Comparison of ENCODE assay signal across 8 cellular contexts in the genomic region with DNA sequence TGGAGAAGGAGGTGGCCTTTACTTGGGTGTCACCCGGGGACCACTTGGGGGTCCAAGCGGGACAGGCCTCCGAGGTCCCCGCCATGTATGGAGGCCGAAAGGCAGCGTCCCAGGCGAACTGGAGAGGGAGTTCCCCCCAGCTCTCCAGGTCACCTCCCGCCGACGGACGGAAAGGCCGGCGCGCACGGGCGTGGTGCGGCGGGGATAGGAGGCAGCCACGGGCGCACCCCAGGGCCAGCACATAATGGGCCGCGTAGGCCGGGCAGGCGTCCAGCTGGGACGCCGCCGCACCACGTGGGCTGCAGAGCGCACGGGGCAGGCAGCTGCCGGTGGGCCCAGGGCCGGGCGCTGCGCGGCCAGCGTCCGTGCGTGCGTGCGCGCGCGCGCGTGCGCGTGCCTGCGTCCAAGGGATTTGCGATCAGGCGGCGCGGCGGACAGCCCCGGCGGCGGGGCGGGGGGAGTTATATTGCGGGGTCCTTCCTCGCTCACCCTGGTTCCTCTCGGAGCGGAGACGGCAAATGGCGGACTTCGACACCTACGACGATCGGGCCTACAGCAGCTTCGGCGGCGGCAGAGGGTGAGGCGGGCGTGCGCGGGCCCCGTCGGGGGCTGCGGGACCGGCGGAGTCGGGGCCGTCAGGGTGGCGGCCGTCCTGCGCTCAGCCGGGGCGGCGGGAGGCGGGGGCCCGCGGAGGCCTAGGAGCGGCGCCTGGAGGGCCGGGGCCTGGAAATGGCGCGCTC. TPM values are rescaled to one million over a fixed set of nuclear protein-coding genes. Genes with fewer than 3 reads are reported as not detected.
DNase-seq lines count a peak whose midpoint lies in the region; ATAC-seq, FAIRE-seq and TF ChIP-seq lines count a peak whose summit lies in the region.

A gene (plus strand): TSS at position 491 of the 740 bp plus-strand sequence. CDS start 28 bp downstream, at position 519.

- H3K4me2 ChIP-seq in H1 (ENCODE audit: insufficient read depth in 1 of 2, low read depth in 2 of 2, low read length in 2 of 2) = peak within 1 kb of the TSS; percentile 81 to 88
- H3K4me2 ChIP-seq in mesenchymal stem cell (ENCODE audit: low read length, poor library complexity, severe bottlenecking) = peak within 1 kb of the TSS; percentile 79

- no peak within 1 kb of the TSS for H2AK5ac ChIP-seq in H1 (ENCODE audit: low read depth, low read length)
- H2AK5ac ChIP-seq in mesenchymal stem cell (ENCODE audit: low read length, severe bottlenecking) = peak within 1 kb of the TSS; percentile 57

- no peaks in the 10 kb centered on the region; the same call in 1 of the 2 replicates for H3K79me1 ChIP-seq in H1 (ENCODE audit: low read depth, low read length)
- H3K79me1 ChIP-seq in mesenchymal stem cell (replicated peaks; ENCODE audit: low read length, poor library complexity, severe bottlenecking) = peaks cover 4% of the 10 kb centered on the region

- H3K9ac ChIP-seq in H1 (replicated peaks in 1 of 4; ENCODE audit: extremely low read depth in 1 of 4, low read depth in 3 of 4, low read length in 3 of 4) (peak within 1 kb of the TSS; percentile 94 to 100 (median 96)), mesenchymal stem cell (ENCODE audit: low read length) (peak within 1 kb of the TSS; percentile 94)

- H4K5ac ChIP-seq in H1 (ENCODE audit: insufficient read length, low read depth, low read length) = peak within 1 kb of the TSS; percentile 93

- no peak within 1 kb of the TSS for H2BK15ac ChIP-seq in H1 (ENCODE audit: low read length)
- H2BK15ac ChIP-seq in mesenchymal stem cell (ENCODE audit: low read depth, poor library complexity, severe bottlenecking) = peak within 1 kb of the TSS; percentile 64

- H2BK20ac ChIP-seq in H1 (ENCODE audit: low read length) = no peak within 1 kb of the TSS

- no peak; a peak in 1 of 4 replicates for TF ChIP-seq CTCF in H1 (IDR thresholded peaks at IDR 0.05; ENCODE audit: control extremely low read depth in 1 of 3, insufficient read depth in 1 of 3, low read depth in 1 of 3, low read length in 3 of 3)

- no peak within 1 kb of the TSS for H3K14ac ChIP-seq in H1 (ENCODE audit: insufficient read length)
- H3K14ac ChIP-seq in mesenchymal stem cell (ENCODE audit: low read length in 2 of 2) = peak within 1 kb of the TSS in 1 of 2 experiments; percentile 98

- 2% methylated on average over 65 of the region's 95 CpGs; no CpG with 5 or more reads in 1 of the 2 experiments for WGBS in H1 (ENCODE audit: extremely low coverage in 1 of 2, insufficient coverage in 1 of 2, insufficient read length in 1 of 2, insufficient replicate concordance in 2 of 2, low coverage in 1 of 2, low lambda C conversion rate in 2 of 2, missing lambda C conversion rate in 1 of 2), 2 experiments
- WGBS in mesenchymal stem cell = under 1% methylated on average over 65 of the region's 95 CpGs

- no peak for FAIRE-seq in H1 (lab: Jason Lieb, UNC)

- H3K4ac ChIP-seq in H1 (replicated peaks; ENCODE audit: insufficient read length, low read depth, low read length) = peak within 1 kb of the TSS; percentile 90
- H3K4ac ChIP-seq in mesenchymal stem cell (ENCODE audit: low read depth in 1 of 2, low read length in 2 of 2) = peak within 1 kb of the TSS; percentile 99 to 100

- H3K9me3 ChIP-seq in H1 (ENCODE audit: insufficient read depth in 2 of 2, low read depth in 1 of 2, low read length in 1 of 2) = no peaks in the 10 kb centered on the region
- H3K9me3 ChIP-seq in mesenchymal stem cell (ENCODE audit: control insufficient read depth, low read length) = no peaks in the 10 kb centered on the region

- peak within 1 kb of the TSS; percentile 2 for H2BK120ac ChIP-seq in H1 (replicated peaks; ENCODE audit: low read depth, low read length)
- peak within 1 kb of the TSS; percentile 74 for H2BK120ac ChIP-seq in mesenchymal stem cell (ENCODE audit: low read depth, low read length)

- peaks cover 8 to 14% of the 10 kb centered on the region in 2 experiments for H4K20me1 ChIP-seq in H1 (replicated peaks in 1 of 2; ENCODE audit: control insufficient read depth in 1 of 2, insufficient read depth in 2 of 2, low read length in 2 of 2)

- POLR2A ChIA-PET in H1 (lab: Charles Lee; ENCODE audit: partially characterized antibody) = interaction anchor here (0.7 to 8.2 kb wide), 28 partner anchors 9 to 281 kb away, joined by 3 to 65 read pairs (median 5); a partner anchor contains a TSS

- no peak for TF ChIP-seq EP300 in H1 (IDR thresholded peaks at IDR 0.05; ENCODE audit: borderline replicate concordance in 1 of 2, low read depth in 2 of 2, low read length in 2 of 2)

- H2BK12ac ChIP-seq in H1 (ENCODE audit: low read depth, low read length) (no peak within 1 kb of the TSS), mesenchymal stem cell (ENCODE audit: low read length in 2 of 2) (peak within 1 kb of the TSS; percentile 11 to 88)

- H3K27me3 ChIP-seq in H1 (replicated peaks in 1 of 4; ENCODE audit: control insufficient read depth in 3 of 4, extremely low read depth in 1 of 4, insufficient read depth in 3 of 4, low read length in 3 of 4) = no peaks in the 10 kb centered on the region
- no peaks in the 10 kb centered on the region for H3K27me3 ChIP-seq in mesenchymal stem cell (ENCODE audit: control insufficient read depth in 1 of 2, insufficient read depth in 1 of 2, low read length in 2 of 2)

- peak within 1 kb of the TSS; percentile 94 for H3K56ac ChIP-seq in H1 (replicated peaks; ENCODE audit: insufficient read length, low read depth, low read length)

- H2BK5ac ChIP-seq in H1 (ENCODE audit: low read depth, low read length) = peak within 1 kb of the TSS; percentile 91
- peak within 1 kb of the TSS; percentile 90 for H2BK5ac ChIP-seq in mesenchymal stem cell (ENCODE audit: low read depth, low read length, poor library complexity, severe bottlenecking)

- DNase-seq in COR-L47 (lab: John Stamatoyannopoulos, UW) (peak; percentile 91), HUDEP-2 (lab: John Stamatoyannopoulos, UW; ENCODE audit: unreplicated experiment in 76 of 76) (peak; percentile 13 to 96 (median 90)), NOMO-1 treated with dmso at 0.1 percent for 144 hours (lab: John Stamatoyannopoulos, UW; ENCODE audit: unreplicated experiment) (peak; percentile 99), H1 (ENCODE audit: low read depth in 1 of 2, low spot score in 2 of 2) (peak; percentile 84 to 100), mesenchymal stem cell (peak; percentile 91)
- peak; percentile 89 to 98 (median 93) for DNase-seq in activated CD8-positive, alpha-beta memory T cell treated with anti-CD3 and anti-CD28 coated beads for 48 hours (ENCODE audit: low read depth in 2 of 3, low spot score in 2 of 3)
- DNase-seq in stimulated activated CD8-positive, alpha-beta memory T cell treated with anti-CD3 and anti-CD28 coated beads, Interleukin-12 subunit alpha, Interleukin-12 subunit beta, amount 100 ng/mL, for 24 hours (ENCODE audit: extremely low read depth) = peak; percentile 89

- H4K8ac ChIP-seq in H1 (ENCODE audit: extremely low read depth, insufficient read depth, low read length) = peak within 1 kb of the TSS; percentile 99
- peak within 1 kb of the TSS; percentile 98 for H4K8ac ChIP-seq in mesenchymal stem cell (ENCODE audit: low read length)

- H4K91ac ChIP-seq in H1 (replicated peaks; ENCODE audit: insufficient read length, low read length) (peak within 1 kb of the TSS; percentile 95), mesenchymal stem cell (ENCODE audit: low read length) (peak within 1 kb of the TSS; percentile 98)

- peak; percentile 91 to 95 for TF ChIP-seq POLR2A in H1 (IDR thresholded peaks at IDR 0.05; ENCODE audit: control extremely low read depth in 1 of 2, low read depth in 2 of 2, low read length in 2 of 2)

- H3K27ac ChIP-seq in H1 (ENCODE audit: low read depth, low read length) = peak within 1 kb of the TSS; percentile 94
- peak within 1 kb of the TSS; percentile 39 for H3K27ac ChIP-seq in mesenchymal stem cell (ENCODE audit: low read length, poor library complexity, severe bottlenecking)

- H2AFZ ChIP-seq in H1 (ENCODE audit: low read length) (peak within 1 kb of the TSS; percentile 43; the same call in 1 of the 2 replicates), mesenchymal stem cell (ENCODE audit: low read depth, low read length) (peak within 1 kb of the TSS; percentile 91)

- ATAC-seq in GM21381 (IDR thresholded peaks at IDR 0.05; ENCODE audit: unreplicated experiment) = peak; percentile 81

- H3K23ac ChIP-seq in H1 (ENCODE audit: insufficient read length) (no peak within 1 kb of the TSS), mesenchymal stem cell (ENCODE audit: low read length in 2 of 2) (peak within 1 kb of the TSS in 1 of 2 experiments; percentile 83)

- H3K4me1 ChIP-seq in H1 (replicated peaks in 1 of 4; ENCODE audit: control insufficient read depth in 3 of 4, insufficient read depth in 4 of 4, low read length in 3 of 4) = peaks cover 2 to 14% (median 6%) of the 10 kb centered on the region in 4 experiments; a peak in 6 of 7 replicates
- H3K4me1 ChIP-seq in mesenchymal stem cell (ENCODE audit: control insufficient read depth, insufficient read depth, low read depth, low read length) = peaks cover 5% of the 10 kb centered on the region

- peaks cover 1% of the 10 kb centered on the region; the same call in 1 of the 2 replicates for H3K23me2 ChIP-seq in H1 (ENCODE audit: low read depth, low read length)

- CTCF ChIA-PET in H1 (lab: Charles Lee; ENCODE audit: partially characterized antibody) = interaction anchor here (0.8 to 3.0 kb wide), 5 partner anchors 9 to 148 kb away, joined by 3 to 10 read pairs (median 6); no protein-coding TSS in a partner anchor

- H3K4me3 ChIP-seq in H1 (ENCODE audit: extremely low read depth in 1 of 4, insufficient read depth in 2 of 4, low read depth in 3 of 4, low read length in 4 of 4) (peak within 1 kb of the TSS; percentile 67 to 97 (median 80)), mesenchymal stem cell (ENCODE audit: insufficient read depth in 1 of 2, low read depth in 1 of 2, low read length in 2 of 2) (peak within 1 kb of the TSS; percentile 89 to 93)

- H3K36me3 ChIP-seq in H1 (ENCODE audit: control insufficient read depth in 2 of 4, insufficient read depth in 4 of 4, low read length in 3 of 4) (peaks cover 0 to 15% (median 0%) of the 10 kb centered on the region in 4 experiments; a peak in 3 of 8 replicates), mesenchymal stem cell (ENCODE audit: control insufficient read depth in 1 of 2, insufficient read depth in 2 of 2, low read depth in 1 of 2, low read length in 2 of 2) (peaks cover 4 to 23% of the 10 kb centered on the region in 2 experiments)

- TF ChIP-seq RAD21 in H1 (IDR thresholded peaks at IDR 0.05 in 1 of 2, conservative IDR thresholded peaks at IDR 0.05 in 1 of 2; ENCODE audit: low read depth in 2 of 2, low read length in 2 of 2) = no peak

- peaks cover 44 to 54% of the 10 kb centered on the region in 2 experiments for H3K79me2 ChIP-seq in H1 (ENCODE audit: control insufficient read depth in 1 of 2, insufficient read depth in 2 of 2, low read length in 2 of 2)

- H3K18ac ChIP-seq in H1 (ENCODE audit: extremely low read depth, low read length) (peak within 1 kb of the TSS; percentile 92), mesenchymal stem cell (ENCODE audit: low read depth in 1 of 2, low read length in 2 of 2) (peak within 1 kb of the TSS; percentile 98 to 99)

RNA-seq across cellular contexts. Expression of the gene that starts here (rescaled TPM):
- total RNA-seq in H1 (2021; fragmentation: NEBNext Ultra II Directional; extraction: Animal tissue kit (Norgen Biotek cat#: 25700)) = 359 and 382 TPM in 2 replicates
- 323 and 414 TPM in 2 replicates for polyA plus RNA-seq in H1 (2011; rRNA removed)
- polyA plus RNA-seq in H1 (2011; cell fraction: cytosol; rRNA removed) = 380 TPM
- polyA plus RNA-seq in H1 (2011; cell fraction: nucleus; rRNA removed) = 274 TPM
- polyA plus RNA-seq in H1 (2012, experiment 1 of 2) = 322 to 343 TPM (median 323 TPM) in 4 replicates
- 162 TPM for polyA plus RNA-seq in H1 (2012, experiment 2 of 2)
- polyA plus RNA-seq in H1 (2013, experiment 1 of 2) = 194 TPM
- polyA plus RNA-seq in H1 (2013, experiment 2 of 2) = 197 TPM
- 210 and 212 TPM in 2 replicates for polyA minus RNA-seq in H1 (2011; rRNA and poly(A)+ RNA removed)
- 180 TPM for polyA minus RNA-seq in H1 (2011; cell fraction: cytosol; rRNA and poly(A)+ RNA removed)
- 113 TPM for polyA minus RNA-seq in H1 (2011; cell fraction: nucleus; rRNA and poly(A)+ RNA removed)
- polyA plus RNA-seq in mesenchymal stem cell (2013, experiment 1 of 2) = 203 TPM
- polyA plus RNA-seq in mesenchymal stem cell (2013, experiment 2 of 2) = 198 TPM

Comparison
In these comparisons a context has a peak if more than half of its experiments do, and no peak if none do; other contexts are left out.
1. Peak in every context shown above with its lines: DNase-seq, ATAC-seq, H3K4me3 ChIP-seq and H3K27ac ChIP-seq.